ENCODE assay signal across 8 cellular contexts in genomic region chr11:57566035-57566504, GRCh38. TPM values are rescaled to one million over a fixed set of nuclear protein-coding genes. Genes with fewer than 3 reads are reported as not detected.
DNase-seq lines count a peak whose midpoint lies in the region; ATAC-seq and TF ChIP-seq lines count a peak whose summit lies in the region.

No MANE protein-coding gene starts in this region.

- H2AFZ ChIP-seq in H9 (ENCODE audit: low read length), result no peak overlapping the region

- no peak overlapping the region for H3K23ac ChIP-seq in H9 (ENCODE audit: insufficient read length, low read depth, low read length)

- H2BK20ac ChIP-seq in H9 (ENCODE audit: low read depth, low read length, poor library complexity, severe bottlenecking), result no peak overlapping the region

- POLR2A ChIA-PET in activated CD8-positive, alpha-beta T cell treated with anti-CD3 and anti-CD28 coated beads, Interleukin-2, amount 10 ng/mL, durations not matched to agents 7 days and 5 days (lab: Charles Lee), result interaction anchor here (0.6 to 0.7 kb wide), 2 partner anchors 35 to 75 kb away, joined by 3 to 4 read pairs; no protein-coding TSS in a partner anchor

- H3K27me3 ChIP-seq in H9 (ENCODE audit: insufficient read depth, low read length), result no peaks in the 10 kb centered on the region; the same call in 1 of the 2 replicates

- WGBS in H9 (ENCODE audit: extremely low coverage, insufficient read length, low lambda C conversion rate), result no CpG with 5 or more reads among the region's 3 CpGs

- peaks cover 41% of the 10 kb centered on the region for H3K4me1 Mint-ChIP-seq in activated CD8-positive, alpha-beta memory T cell treated with anti-CD3 and anti-CD28 coated beads, Interleukin-2, amount 10 ng/mL, durations not matched to agents 7 days and 5 days
- peaks cover 29 to 33% of the 10 kb centered on the region in 2 experiments for H3K4me1 Mint-ChIP-seq in H9
- peaks cover 48% of the 10 kb centered on the region for H3K4me1 Mint-ChIP-seq in activated CD8-positive, alpha-beta T cell treated with anti-CD3 and anti-CD28 coated beads, Interleukin-2, amount 10 ng/mL, durations not matched to agents 7 days and 5 days (ENCODE audit: low read depth)

- TF ChIP-seq CTCF in H9 (conservative IDR thresholded peaks at IDR 0.05) (no peak), fibroblast of the aortic adventitia (IDR thresholded peaks at IDR 0.05; ENCODE audit: insufficient read depth, low read length) (no peak)

- H2AK5ac ChIP-seq in H9 (ENCODE audit: insufficient read length, low read length), result no peak overlapping the region

- no peaks in the 10 kb centered on the region for H3K27me3 Mint-ChIP-seq in activated CD8-positive, alpha-beta memory T cell treated with anti-CD3 and anti-CD28 coated beads, Interleukin-2, amount 10 ng/mL, durations not matched to agents 7 days and 5 days
- peaks cover 13% of the 10 kb centered on the region for H3K27me3 Mint-ChIP-seq in H9 (ENCODE audit: low read depth)
- H3K27me3 Mint-ChIP-seq in activated CD8-positive, alpha-beta T cell treated with anti-CD3 and anti-CD28 coated beads, Interleukin-2, amount 10 ng/mL, durations not matched to agents 7 days and 5 days (ENCODE audit: low read depth), result no peaks in the 10 kb centered on the region

- peaks cover 8% of the 10 kb centered on the region for H3K23me2 ChIP-seq in H9 (ENCODE audit: insufficient read length, low read depth, low read length, poor library complexity, severe bottlenecking)

- no peak overlapping the region for H3K4ac ChIP-seq in H9 (ENCODE audit: low read depth, low read length)

- H3K9ac ChIP-seq in H9 (ENCODE audit: extremely low read depth, insufficient read length, low read length), result no peak overlapping the region

- no peak overlapping the region for H2BK15ac ChIP-seq in H9 (ENCODE audit: low read depth, low read length)

- H3K27ac ChIP-seq in H9 (ENCODE audit: insufficient read length, low read depth, low read length), result no peak overlapping the region

- H3K14ac ChIP-seq in H9 (ENCODE audit: insufficient read depth, low read length), result no peak overlapping the region

- H4K20me1 ChIP-seq in H9 (ENCODE audit: control insufficient read depth, insufficient read depth, insufficient read length), result no peaks in the 10 kb centered on the region

- H3K9me3 ChIP-seq in H9 (ENCODE audit: control insufficient read depth, low read depth, low read length), result no peaks in the 10 kb centered on the region

- no peak overlapping the region for H3K56ac ChIP-seq in H9 (ENCODE audit: insufficient read length, low read depth, low read length)

- peaks cover 37% of the 10 kb centered on the region for H3K36me3 Mint-ChIP-seq in activated CD8-positive, alpha-beta memory T cell treated with anti-CD3 and anti-CD28 coated beads, Interleukin-2, amount 10 ng/mL, durations not matched to agents 7 days and 5 days
- H3K36me3 Mint-ChIP-seq in H9 (ENCODE audit: insufficient read depth in 1 of 3, low read depth in 3 of 3), result no peaks in the 10 kb centered on the region; a peak in 1 of 7 replicates
- H3K36me3 Mint-ChIP-seq in activated CD8-positive, alpha-beta T cell treated with anti-CD3 and anti-CD28 coated beads, Interleukin-2, amount 10 ng/mL, durations not matched to agents 7 days and 5 days (ENCODE audit: low read depth), result peaks cover 44% of the 10 kb centered on the region

- H3K79me1 ChIP-seq in H9 (ENCODE audit: insufficient read depth, low read depth, low read length, poor library complexity, severe bottlenecking), result no peaks in the 10 kb centered on the region

- H3T11ph ChIP-seq in H9 (ENCODE audit: low read length), result no peak overlapping the region

- no peaks in the 10 kb centered on the region for H3K9me3 Mint-ChIP-seq in activated CD8-positive, alpha-beta memory T cell treated with anti-CD3 and anti-CD28 coated beads, Interleukin-2, amount 10 ng/mL, durations not matched to agents 7 days and 5 days (ENCODE audit: low read depth)
- no peaks in the 10 kb centered on the region for H3K9me3 Mint-ChIP-seq in H9
- no peaks in the 10 kb centered on the region for H3K9me3 Mint-ChIP-seq in activated CD8-positive, alpha-beta T cell treated with anti-CD3 and anti-CD28 coated beads, Interleukin-2, amount 10 ng/mL, durations not matched to agents 7 days and 5 days (ENCODE audit: insufficient read depth)

- no peak overlapping the region for H3K18ac ChIP-seq in H9 (ENCODE audit: insufficient read length, low read depth, low read length)

- no peak overlapping the region for H4K91ac ChIP-seq in H9 (ENCODE audit: insufficient read length, low read depth, low read length)

- H3K79me2 ChIP-seq in H9 (ENCODE audit: insufficient read depth, low read length), result no peaks in the 10 kb centered on the region

- peak overlapping the region; percentile 100 for H3K4me3 Mint-ChIP-seq in activated CD8-positive, alpha-beta memory T cell treated with anti-CD3 and anti-CD28 coated beads, Interleukin-2, amount 10 ng/mL, durations not matched to agents 7 days and 5 days
- peak overlapping the region; percentile 22 to 89; a peak in 4 of 5 replicates for H3K4me3 Mint-ChIP-seq in H9
- H3K4me3 Mint-ChIP-seq in activated CD8-positive, alpha-beta T cell treated with anti-CD3 and anti-CD28 coated beads, Interleukin-2, amount 10 ng/mL, durations not matched to agents 7 days and 5 days, result peak overlapping the region; percentile 97

- no peak overlapping the region for H2BK12ac ChIP-seq in H9 (ENCODE audit: insufficient read length, low read depth, low read length)

- DNase-seq in activated CD8-positive, alpha-beta memory T cell treated with anti-CD3 and anti-CD28 coated beads, Interleukin-2, amount 10 ng/mL, durations not matched to agents 7 days and 5 days, result peak; percentile 61
- no peak for DNase-seq in activated CD8-positive, alpha-beta memory T cell treated with anti-CD3 and anti-CD28 coated beads, Interleukin-2, amount 50 U/mL, for 4 hours
- DNase-seq in H9 (no peak), LHCN-M2 (ENCODE audit: low read depth) (peak; percentile 52), fibroblast of the aortic adventitia (ENCODE audit: low read depth) (peak; percentile 65), non-pigmented ciliary epithelial cell (ENCODE audit: low read depth) (peak; percentile 22), SHP77 (lab: John Stamatoyannopoulos, UW) (no peak)
- DNase-seq in activated CD8-positive, alpha-beta T cell treated with anti-CD3 and anti-CD28 coated beads, Interleukin-2, amount 10 ng/mL, durations not matched to agents 7 days and 5 days, result peak; percentile 64

- H3K4me3 ChIP-seq in fibroblast of the aortic adventitia (ENCODE audit: low read depth, low read length), result peak overlapping the region; percentile 92

- no peak overlapping the region for H4K5ac ChIP-seq in H9 (ENCODE audit: insufficient read length, low read depth, low read length)

- peak overlapping the region; percentile 4 for H3K4me2 ChIP-seq in H9 (ENCODE audit: insufficient read depth, insufficient read length, low read length)

- H4K8ac ChIP-seq in H9 (replicated peaks; ENCODE audit: insufficient read length, low read depth, low read length), result no peak overlapping the region

- CTCF ChIA-PET in activated CD8-positive, alpha-beta memory T cell treated with anti-CD3 and anti-CD28 coated beads, Interleukin-2, amount 10 ng/mL, durations not matched to agents 7 days and 5 days (lab: Charles Lee), result interaction anchor here (0.9 to 3.6 kb wide), 7 partner anchors 34 to 108 kb away, joined by 3 to 15 read pairs (median 6); no protein-coding TSS in a partner anchor
- CTCF ChIA-PET in activated CD8-positive, alpha-beta T cell treated with anti-CD3 and anti-CD28 coated beads, Interleukin-2, amount 10 ng/mL, durations not matched to agents 7 days and 5 days (lab: Charles Lee), result interaction anchor here (1.2 to 1.4 kb wide), 2 partner anchors 75 to 78 kb away, joined by 4 to 8 read pairs; no protein-coding TSS in a partner anchor

- H3K4me1 ChIP-seq in H9 (ENCODE audit: insufficient read depth, low read length), result no peaks in the 10 kb centered on the region; the same call in 1 of the 2 replicates

- peak overlapping the region; percentile 98 for H3K27ac Mint-ChIP-seq in activated CD8-positive, alpha-beta memory T cell treated with anti-CD3 and anti-CD28 coated beads, Interleukin-2, amount 10 ng/mL, durations not matched to agents 7 days and 5 days
- H3K27ac Mint-ChIP-seq in H9, result no peak overlapping the region
- H3K27ac Mint-ChIP-seq in activated CD8-positive, alpha-beta T cell treated with anti-CD3 and anti-CD28 coated beads, Interleukin-2, amount 10 ng/mL, durations not matched to agents 7 days and 5 days, result peak overlapping the region; percentile 93

- no peak overlapping the region for H2BK5ac ChIP-seq in H9 (ENCODE audit: insufficient read length, low read length)

- H2BK120ac ChIP-seq in H9 (ENCODE audit: low read depth, low read length, poor library complexity, severe bottlenecking), result no peak overlapping the region

- ATAC-seq in activated CD8-positive, alpha-beta memory T cell treated with anti-CD3 and anti-CD28 coated beads, Interleukin-2, amount 10 ng/mL, durations not matched to agents 7 days and 5 days, result peak; percentile 61
- peak; percentile 57 for ATAC-seq in activated CD8-positive, alpha-beta T cell treated with anti-CD3 and anti-CD28 coated beads, Interleukin-2, amount 10 ng/mL, durations not matched to agents 7 days and 5 days

RNA-seq across cellular contexts. Expression of gene UBE2L6, which starts 1.4 kb away (rescaled TPM):
- total RNA-seq in activated CD8-positive, alpha-beta memory T cell treated with anti-CD3 and anti-CD28 coated beads, Interleukin-2, amount 10 ng/mL, durations not matched to agents 7 days and 5 days, result 100 to 1,000 TPM; 245 to 317 TPM
- total RNA-seq in H9 (2021) (38.2 and 38.9 TPM in 2 replicates), LHCN-M2 (2014; rRNA removed) (25.8 and 48.2 TPM in 2 replicates), fibroblast of the aortic adventitia (ENCODE audit: low replicate concordance) (30.6 and 41.1 TPM in 2 replicates)
- 71.1 TPM for polyA plus RNA-seq in LHCN-M2 (2012)
- total RNA-seq in activated CD8-positive, alpha-beta T cell treated with anti-CD3 and anti-CD28 coated beads, Interleukin-2, amount 10 ng/mL, durations not matched to agents 7 days and 5 days, result 100 to 1,000 TPM; 222 to 232 TPM

RNA-seq across cellular contexts. Expression of gene SMTNL1, which starts 28.7 kb away (rescaled TPM):
- total RNA-seq in activated CD8-positive, alpha-beta memory T cell treated with anti-CD3 and anti-CD28 coated beads, Interleukin-2, amount 10 ng/mL, durations not matched to agents 7 days and 5 days, result not detected
- total RNA-seq in H9 (2021) (0.18 TPM in 1 of 2 replicates, not detected in the other), LHCN-M2 (2014; rRNA removed) (not detected in 2 replicates), fibroblast of the aortic adventitia (ENCODE audit: low replicate concordance) (not detected in 2 replicates)
- not detected for polyA plus RNA-seq in LHCN-M2 (2012)
- not detected for total RNA-seq in activated CD8-positive, alpha-beta T cell treated with anti-CD3 and anti-CD28 coated beads, Interleukin-2, amount 10 ng/mL, durations not matched to agents 7 days and 5 days

RNA-seq across cellular contexts. Expression of gene SERPING1, which starts 31.4 kb away (rescaled TPM):
- total RNA-seq in activated CD8-positive, alpha-beta memory T cell treated with anti-CD3 and anti-CD28 coated beads, Interleukin-2, amount 10 ng/mL, durations not matched to agents 7 days and 5 days, result not detected
- total RNA-seq in H9 (2021) (35.2 and 37.9 TPM in 2 replicates), LHCN-M2 (2014; rRNA removed) (5.2 and 5.4 TPM in 2 replicates), fibroblast of the aortic adventitia (ENCODE audit: low replicate concordance) (64.9 and 77.0 TPM in 2 replicates)
- 2.1 TPM for polyA plus RNA-seq in LHCN-M2 (2012)
- not detected for total RNA-seq in activated CD8-positive, alpha-beta T cell treated with anti-CD3 and anti-CD28 coated beads, Interleukin-2, amount 10 ng/mL, durations not matched to agents 7 days and 5 days

RNA-seq across cellular contexts. Expression of gene TIMM10, which starts 35.5 kb away (rescaled TPM):
- 10 to 100 TPM; 74.5 to 92.9 TPM for total RNA-seq in activated CD8-positive, alpha-beta memory T cell treated with anti-CD3 and anti-CD28 coated beads, Interleukin-2, amount 10 ng/mL, durations not matched to agents 7 days and 5 days
- 126 and 130 TPM in 2 replicates for total RNA-seq in H9 (2021)
- total RNA-seq in LHCN-M2 (2014; rRNA removed), result 46.7 and 53.8 TPM in 2 replicates
- 104 TPM for polyA plus RNA-seq in LHCN-M2 (2012)
- total RNA-seq in activated CD8-positive, alpha-beta T cell treated with anti-CD3 and anti-CD28 coated beads, Interleukin-2, amount 10 ng/mL, durations not matched to agents 7 days and 5 days, result 10 to 100 TPM; 65.4 to 65.8 TPM
- total RNA-seq in fibroblast of the aortic adventitia (ENCODE audit: low replicate concordance), result 32.1 and 77.5 TPM in 2 replicates

RNA-seq across cellular contexts. Expression of gene SLC43A1, which starts 50.6 kb away (rescaled TPM):
- 10 to 100 TPM; 24.6 to 25.8 TPM for total RNA-seq in activated CD8-positive, alpha-beta memory T cell treated with anti-CD3 and anti-CD28 coated beads, Interleukin-2, amount 10 ng/mL, durations not matched to agents 7 days and 5 days
- total RNA-seq in H9 (2021), result 16.3 and 17.0 TPM in 2 replicates
- 5.1 and 7.7 TPM in 2 replicates for total RNA-seq in LHCN-M2 (2014; rRNA removed)
- polyA plus RNA-seq in LHCN-M2 (2012), result 3.3 TPM
- 10 to 100 TPM; 26.4 to 28.4 TPM for total RNA-seq in activated CD8-positive, alpha-beta T cell treated with anti-CD3 and anti-CD28 coated beads, Interleukin-2, amount 10 ng/mL, durations not matched to agents 7 days and 5 days
- total RNA-seq in fibroblast of the aortic adventitia (ENCODE audit: low replicate concordance), result 11.4 and 15.3 TPM in 2 replicates

Comparison
In these comparisons a context has a peak if more than half of its experiments do, and no peak if none do; other contexts are left out.
1. DNase-seq: peak in activated CD8-positive, alpha-beta memory T cell treated with anti-CD3 and anti-CD28 coated beads, Interleukin-2, amount 10 ng/mL, durations not matched to agents 7 days and 5 days (single experiment), LHCN-M2 (single experiment), activated CD8-positive, alpha-beta T cell treated with anti-CD3 and anti-CD28 coated beads, Interleukin-2, amount 10 ng/mL, durations not matched to agents 7 days and 5 days (single experiment), fibroblast of the aortic adventitia (single experiment) and non-pigmented ciliary epithelial cell (single experiment); none in activated CD8-positive, alpha-beta memory T cell treated with anti-CD3 and anti-CD28 coated beads, Interleukin-2, amount 50 U/mL, for 4 hours (single experiment), H9 (single experiment) and SHP77 (0 of 2).
2. H3K27ac Mint-ChIP-seq: peak in activated CD8-positive, alpha-beta memory T cell treated with anti-CD3 and anti-CD28 coated beads, Interleukin-2, amount 10 ng/mL, durations not matched to agents 7 days and 5 days (single experiment) and activated CD8-positive, alpha-beta T cell treated with anti-CD3 and anti-CD28 coated beads, Interleukin-2, amount 10 ng/mL, durations not matched to agents 7 days and 5 days (single experiment); none in H9 (0 of 3).
3. Peak in every context shown above with its lines, with median percentiles within 50 percentile points of each other: H3K4me3 Mint-ChIP-seq.